In the genomic region with DNA sequence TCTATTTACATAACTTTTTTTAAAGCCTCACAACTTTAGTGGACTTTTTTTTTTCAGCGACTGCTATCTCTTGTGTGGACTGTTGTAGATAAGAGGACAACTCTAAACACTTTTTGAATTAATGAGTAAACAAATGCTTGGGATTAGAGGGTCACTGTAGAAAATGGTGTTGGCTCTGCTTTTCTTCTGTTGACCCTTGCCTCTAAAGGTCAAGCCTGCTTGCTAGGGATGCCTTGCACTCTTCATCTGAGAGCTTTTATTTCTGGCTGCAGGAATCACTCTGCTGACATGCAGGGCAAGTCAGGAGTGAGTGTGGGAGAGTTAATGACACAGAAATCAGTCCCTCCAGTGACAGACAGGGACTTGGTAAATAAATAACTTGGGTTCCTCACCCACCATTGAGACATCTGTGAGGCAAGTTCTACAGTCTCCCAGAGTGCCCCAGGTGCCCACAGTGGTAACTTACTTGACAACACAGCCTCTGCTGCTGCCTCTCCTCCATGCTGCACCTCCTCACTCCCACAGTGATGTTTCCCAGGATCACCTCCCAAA, we compare ENCODE assay signal across 3 cellular contexts.
TF ChIP-seq lines count a peak whose summit lies in the region.

No MANE protein-coding gene starts in this region.

TF ChIP-seq in liver, 16 proteins besides CTCF, POLR2A, EP300 and RAD21:
- TF ChIP-seq EGR1 (IDR thresholded peaks at IDR 0.05; ENCODE audit: low read depth in 2 of 2) (no peak), NR2F2 (IDR thresholded peaks at IDR 0.05) (peak; percentile 51), GABPA (IDR thresholded peaks at IDR 0.05 in 1 of 2, conservative IDR thresholded peaks at IDR 0.05 in 1 of 2) (no peak), MAX (IDR thresholded peaks at IDR 0.05) (no peak)
- TF ChIP-seq, protein P1, sequence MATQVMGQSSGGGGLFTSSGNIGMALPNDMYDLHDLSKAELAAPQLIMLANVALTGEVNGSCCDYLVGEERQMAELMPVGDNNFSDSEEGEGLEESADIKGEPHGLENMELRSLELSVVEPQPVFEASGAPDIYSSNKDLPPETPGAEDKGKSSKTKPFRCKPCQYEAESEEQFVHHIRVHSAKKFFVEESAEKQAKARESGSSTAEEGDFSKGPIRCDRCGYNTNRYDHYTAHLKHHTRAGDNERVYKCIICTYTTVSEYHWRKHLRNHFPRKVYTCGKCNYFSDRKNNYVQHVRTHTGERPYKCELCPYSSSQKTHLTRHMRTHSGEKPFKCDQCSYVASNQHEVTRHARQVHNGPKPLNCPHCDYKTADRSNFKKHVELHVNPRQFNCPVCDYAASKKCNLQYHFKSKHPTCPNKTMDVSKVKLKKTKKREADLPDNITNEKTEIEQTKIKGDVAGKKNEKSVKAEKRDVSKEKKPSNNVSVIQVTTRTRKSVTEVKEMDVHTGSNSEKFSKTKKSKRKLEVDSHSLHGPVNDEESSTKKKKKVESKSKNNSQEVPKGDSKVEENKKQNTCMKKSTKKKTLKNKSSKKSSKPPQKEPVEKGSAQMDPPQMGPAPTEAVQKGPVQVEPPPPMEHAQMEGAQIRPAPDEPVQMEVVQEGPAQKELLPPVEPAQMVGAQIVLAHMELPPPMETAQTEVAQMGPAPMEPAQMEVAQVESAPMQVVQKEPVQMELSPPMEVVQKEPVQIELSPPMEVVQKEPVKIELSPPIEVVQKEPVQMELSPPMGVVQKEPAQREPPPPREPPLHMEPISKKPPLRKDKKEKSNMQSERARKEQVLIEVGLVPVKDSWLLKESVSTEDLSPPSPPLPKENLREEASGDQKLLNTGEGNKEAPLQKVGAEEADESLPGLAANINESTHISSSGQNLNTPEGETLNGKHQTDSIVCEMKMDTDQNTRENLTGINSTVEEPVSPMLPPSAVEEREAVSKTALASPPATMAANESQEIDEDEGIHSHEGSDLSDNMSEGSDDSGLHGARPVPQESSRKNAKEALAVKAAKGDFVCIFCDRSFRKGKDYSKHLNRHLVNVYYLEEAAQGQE (IDR thresholded peaks at IDR 0.05): no peak

TF ChIP-seq in HepG2, 621 proteins besides CTCF, POLR2A, EP300 and RAD21 (continues in another document):
- TF ChIP-seq, protein P2, sequence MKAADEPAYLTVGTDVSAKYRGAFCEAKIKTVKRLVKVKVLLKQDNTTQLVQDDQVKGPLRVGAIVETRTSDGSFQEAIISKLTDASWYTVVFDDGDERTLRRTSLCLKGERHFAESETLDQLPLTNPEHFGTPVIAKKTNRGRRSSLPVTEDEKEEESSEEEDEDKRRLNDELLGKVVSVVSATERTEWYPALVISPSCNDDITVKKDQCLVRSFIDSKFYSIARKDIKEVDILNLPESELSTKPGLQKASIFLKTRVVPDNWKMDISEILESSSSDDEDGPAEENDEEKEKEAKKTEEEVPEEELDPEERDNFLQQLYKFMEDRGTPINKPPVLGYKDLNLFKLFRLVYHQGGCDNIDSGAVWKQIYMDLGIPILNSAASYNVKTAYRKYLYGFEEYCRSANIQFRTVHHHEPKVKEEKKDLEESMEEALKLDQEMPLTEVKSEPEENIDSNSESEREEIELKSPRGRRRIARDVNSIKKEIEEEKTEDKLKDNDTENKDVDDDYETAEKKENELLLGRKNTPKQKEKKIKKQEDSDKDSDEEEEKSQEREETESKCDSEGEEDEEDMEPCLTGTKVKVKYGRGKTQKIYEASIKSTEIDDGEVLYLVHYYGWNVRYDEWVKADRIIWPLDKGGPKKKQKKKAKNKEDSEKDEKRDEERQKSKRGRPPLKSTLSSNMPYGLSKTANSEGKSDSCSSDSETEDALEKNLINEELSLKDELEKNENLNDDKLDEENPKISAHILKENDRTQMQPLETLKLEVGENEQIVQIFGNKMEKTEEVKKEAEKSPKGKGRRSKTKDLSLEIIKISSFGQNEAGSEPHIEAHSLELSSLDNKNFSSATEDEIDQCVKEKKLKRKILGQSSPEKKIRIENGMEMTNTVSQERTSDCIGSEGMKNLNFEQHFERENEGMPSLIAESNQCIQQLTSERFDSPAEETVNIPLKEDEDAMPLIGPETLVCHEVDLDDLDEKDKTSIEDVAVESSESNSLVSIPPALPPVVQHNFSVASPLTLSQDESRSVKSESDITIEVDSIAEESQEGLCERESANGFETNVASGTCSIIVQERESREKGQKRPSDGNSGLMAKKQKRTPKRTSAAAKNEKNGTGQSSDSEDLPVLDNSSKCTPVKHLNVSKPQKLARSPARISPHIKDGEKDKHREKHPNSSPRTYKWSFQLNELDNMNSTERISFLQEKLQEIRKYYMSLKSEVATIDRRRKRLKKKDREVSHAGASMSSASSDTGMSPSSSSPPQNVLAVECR (CRISPR knock-in tag; IDR thresholded peaks at IDR 0.05; ENCODE audit: borderline replicate concordance): no peak
- TF ChIP-seq, protein P3, sequence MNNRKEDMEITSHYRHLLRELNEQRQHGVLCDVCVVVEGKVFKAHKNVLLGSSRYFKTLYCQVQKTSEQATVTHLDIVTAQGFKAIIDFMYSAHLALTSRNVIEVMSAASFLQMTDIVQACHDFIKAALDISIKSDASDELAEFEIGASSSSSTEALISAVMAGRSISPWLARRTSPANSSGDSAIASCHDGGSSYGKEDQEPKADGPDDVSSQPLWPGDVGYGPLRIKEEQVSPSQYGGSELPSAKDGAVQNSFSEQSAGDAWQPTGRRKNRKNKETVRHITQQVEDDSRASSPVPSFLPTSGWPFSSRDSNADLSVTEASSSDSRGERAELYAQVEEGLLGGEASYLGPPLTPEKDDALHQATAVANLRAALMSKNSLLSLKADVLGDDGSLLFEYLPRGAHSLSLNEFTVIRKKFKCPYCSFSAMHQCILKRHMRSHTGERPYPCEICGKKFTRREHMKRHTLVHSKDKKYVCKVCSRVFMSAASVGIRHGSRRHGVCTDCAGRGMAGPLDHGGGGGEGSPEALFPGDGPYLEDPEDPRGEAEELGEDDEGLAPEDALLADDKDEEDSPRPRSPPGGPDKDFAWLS (CRISPR knock-in tag; IDR thresholded peaks at IDR 0.05; ENCODE audit: borderline replicate concordance): no peak
- TF ChIP-seq KDM2A (CRISPR knock-in tag; IDR thresholded peaks at IDR 0.05; ENCODE audit: borderline replicate concordance, low read depth) (no peak), ZNF780A (CRISPR knock-in tag; IDR thresholded peaks at IDR 0.05) (no peak)

TF ChIP-seq in GM12878, 131 proteins besides CTCF, POLR2A, EP300 and RAD21:
- TF ChIP-seq MTA2 (IDR thresholded peaks at IDR 0.05; ENCODE audit: low read depth) (no peak), RUNX3 (IDR thresholded peaks at IDR 0.05; ENCODE audit: low read length) (no peak), LARP7 (IDR thresholded peaks at IDR 0.05) (no peak), NR2F1 (conservative IDR thresholded peaks at IDR 0.05) (0 out of 2 replicates have a peak, but pooled peaks have one; percentile 20), NR2C2 (IDR thresholded peaks at IDR 0.05; ENCODE audit: borderline replicate concordance, control insufficient read depth, insufficient read length, low read depth) (no peak), PAX5 (IDR thresholded peaks at IDR 0.05; ENCODE audit: borderline replicate concordance, low read depth, low read length) (no peak)
